18 cellular contexts compared by ENCODE assay signal in genomic region chr14:24110060-24110459, GRCh38. TPM values are rescaled to one million over a fixed set of nuclear protein-coding genes. Genes with fewer than 3 reads are reported as not detected.
DNase-seq lines count a peak whose midpoint lies in the region; ATAC-seq, FAIRE-seq and TF ChIP-seq lines count a peak whose summit lies in the region.
"Had no signal": no experiment of that assay in that cellular context is flagged by ENCODE, and none has a peak within 500 bp of the region (broad histone marks: within the 10 kb centered on the region; RNA-seq: fewer than 3 reads in every experiment).

No MANE protein-coding gene starts in this region.

- H2BK120ac ChIP-seq in H1 (replicated peaks; ENCODE audit: low read depth, low read length) = no peak overlapping the region

- no peak overlapping the region for H2BK20ac ChIP-seq in H1 (ENCODE audit: low read length)

- no peak overlapping the region for H4K91ac ChIP-seq in H1 (replicated peaks; ENCODE audit: insufficient read length, low read length)

- H3K27ac Mint-ChIP-seq in natural killer cell treated with Interleukin-12 subunit alpha and Interleukin-12 subunit beta and Interleukin-15 and Interleukin-18, amount 100 ng/mL, for 72 hours = peak overlapping the region; percentile 82 to 93
- peak overlapping the region in 1 of 2 donors; percentile 11 for H3K27ac Mint-ChIP-seq in natural killer cell

- H3K4me3 ChIP-seq in H1 (ENCODE audit: extremely low read depth in 1 of 4, insufficient read depth in 2 of 4, low read depth in 3 of 4, low read length in 4 of 4) = no peak overlapping the region
- H3K4me3 ChIP-seq: SJCRH30 had no signal

- POLR2A ChIA-PET in H1 (lab: Charles Lee; ENCODE audit: partially characterized antibody) (interaction anchor here (0.7 to 23.9 kb wide), 9 partner anchors 8 to 121 kb away, joined by 3 to 626 read pairs (median 4); partner anchors contain the start of genes CPNE6, DHRS4L2, PCK2 and PSME1), GM10248 (lab: Yijun Ruan, JAX) (interaction anchor here (1.1 kb wide), 1 partner anchor 15 kb away, joined by 3 read pairs; no protein-coding TSS in a partner anchor)

- H2BK15ac ChIP-seq in H1 (ENCODE audit: low read length) = no peak overlapping the region

- no peak overlapping the region for H3K27ac ChIP-seq in H1 (ENCODE audit: low read depth, low read length)
- H3K27ac ChIP-seq: SJCRH30 had no signal

- H3K79me1 ChIP-seq in H1 (ENCODE audit: low read depth, low read length) = no peaks in the 10 kb centered on the region

- no peak overlapping the region for H3K23ac ChIP-seq in H1 (ENCODE audit: insufficient read length)

- H3K36me3 ChIP-seq in H1 (ENCODE audit: control insufficient read depth in 2 of 4, insufficient read depth in 4 of 4, low read length in 3 of 4) = no peaks in the 10 kb centered on the region
- H3K36me3 ChIP-seq: SJCRH30 had no signal

- H3K4me1 ChIP-seq in H1 (replicated peaks in 1 of 4; ENCODE audit: control insufficient read depth in 3 of 4, insufficient read depth in 4 of 4, low read length in 3 of 4) = no peaks in the 10 kb centered on the region

- no peaks in the 10 kb centered on the region for H3K27me3 Mint-ChIP-seq in natural killer cell treated with Interleukin-12 subunit alpha and Interleukin-12 subunit beta and Interleukin-15 and Interleukin-18, amount 100 ng/mL, for 72 hours
- no peaks in the 10 kb centered on the region for H3K27me3 Mint-ChIP-seq in natural killer cell (ENCODE audit: low read depth in 2 of 2)
- H3K27me3 Mint-ChIP-seq: CD4-positive, CD25-positive, alpha-beta regulatory T cell; IgD-negative memory B cell had no signal

- TF ChIP-seq RAD21 in H1 (IDR thresholded peaks at IDR 0.05 in 1 of 2, conservative IDR thresholded peaks at IDR 0.05 in 1 of 2; ENCODE audit: low read depth in 2 of 2, low read length in 2 of 2) = no peak

- H4K20me1 ChIP-seq in H1 (replicated peaks in 1 of 2; ENCODE audit: control insufficient read depth in 1 of 2, insufficient read depth in 2 of 2, low read length in 2 of 2) = no peaks in the 10 kb centered on the region

- no peak overlapping the region for H4K5ac ChIP-seq in H1 (ENCODE audit: insufficient read length, low read depth, low read length)

- CTCF ChIA-PET in H1 (lab: Charles Lee; ENCODE audit: partially characterized antibody) = interaction anchor here (0.6 to 12.2 kb wide), 24 partner anchors 8 to 1038 kb away, joined by 3 to 160 read pairs (median 4); partner anchors contain the start of genes CARMIL3, CIDEB, IRF9 and MDP1
- CTCF ChIA-PET in GM10248 (lab: Yijun Ruan, JAX) = interaction anchor here (0.7 to 13.5 kb wide), 17 partner anchors 8 to 168 kb away, joined by 3 to 246 read pairs (median 5); partner anchors contain the start of genes CHMP4A, EMC9, IRF9 and PCK2

- no peak for ATAC-seq in natural killer cell treated with Interleukin-12 subunit alpha and Interleukin-12 subunit beta and Interleukin-15 and Interleukin-18, amount 100 ng/mL, for 72 hours
- ATAC-seq in natural killer cell (no peak), left cardiac atrium (no peak)

- 0 out of 2 replicates have a peak overlapping the region, but pooled peaks have one; percentile 32 for H2AK5ac ChIP-seq in H1 (ENCODE audit: low read depth, low read length)

- H3K23me2 ChIP-seq in H1 (ENCODE audit: low read depth, low read length) = peaks cover 4% of the 10 kb centered on the region

- DNase-seq in natural killer cell treated with Interleukin-12 subunit alpha and Interleukin-12 subunit beta and Interleukin-15 and Interleukin-18, amount 100 ng/mL, for 72 hours (ENCODE audit: low spot score) = no peak
- DNase-seq in natural killer cell (no peak), RPMI8226 (peak; percentile 28), H1 (ENCODE audit: low read depth in 1 of 2, low spot score in 2 of 2) (no peak), left cardiac atrium (no peak), OCI-M2 (lab: John Stamatoyannopoulos, UW; ENCODE audit: unreplicated experiment) (no peak), GM10248 (ENCODE audit: extremely low spot score) (no peak), CD1c-positive myeloid dendritic cell (ENCODE audit: extremely low spot score) (no peak)
- DNase-seq: AML-193; CD4-positive, CD25-positive, alpha-beta regulatory T cell; GF-D8; NCI-H1092 treated with DMSO at 0.1 percent for 48 hours; NCI-H1694 treated with DMSO at 0.1 percent for 48 hours; NCI-H446; NCI-H748 treated with DMSO at 0.1 percent for 48 hours had no signal

- no peaks in the 10 kb centered on the region for H3K79me2 ChIP-seq in H1 (ENCODE audit: control insufficient read depth in 1 of 2, insufficient read depth in 2 of 2, low read length in 2 of 2)

- H3K9ac ChIP-seq in H1 (replicated peaks in 1 of 4; ENCODE audit: extremely low read depth in 1 of 4, low read depth in 3 of 4, low read length in 3 of 4) = no peak overlapping the region

- no peak overlapping the region for H3K4me2 ChIP-seq in H1 (ENCODE audit: insufficient read depth in 1 of 2, low read depth in 2 of 2, low read length in 2 of 2)

- H3K14ac ChIP-seq in H1 (ENCODE audit: insufficient read length) = no peak overlapping the region

- TF ChIP-seq CTCF in natural killer cell (IDR thresholded peaks at IDR 0.05) (no peak), H1 (IDR thresholded peaks at IDR 0.05; ENCODE audit: control extremely low read depth in 1 of 3, insufficient read depth in 1 of 3, low read depth in 1 of 3, low read length in 3 of 3) (no peak), GM10248 (IDR thresholded peaks at IDR 0.05; ENCODE audit: control extremely low read depth, extremely low read depth, low read depth, missing control alignments) (no peak)

- H2BK12ac ChIP-seq in H1 (ENCODE audit: low read depth, low read length) = no peak overlapping the region

- 93% methylated on average over 9 of the region's 9 CpGs; no CpG with 5 or more reads in 1 of the 2 experiments for WGBS in H1 (ENCODE audit: extremely low coverage in 1 of 2, insufficient coverage in 1 of 2, insufficient read length in 1 of 2, insufficient replicate concordance in 2 of 2, low coverage in 1 of 2, low lambda C conversion rate in 2 of 2, missing lambda C conversion rate in 1 of 2), 2 experiments

- no peaks in the 10 kb centered on the region for H3K36me3 Mint-ChIP-seq in natural killer cell treated with Interleukin-12 subunit alpha and Interleukin-12 subunit beta and Interleukin-15 and Interleukin-18, amount 100 ng/mL, for 72 hours
- no peaks in the 10 kb centered on the region for H3K36me3 Mint-ChIP-seq in natural killer cell
- H3K36me3 Mint-ChIP-seq: IgD-negative memory B cell had no signal

- no peaks in the 10 kb centered on the region for H3K27me3 ChIP-seq in H1 (replicated peaks in 1 of 4; ENCODE audit: control insufficient read depth in 3 of 4, extremely low read depth in 1 of 4, insufficient read depth in 3 of 4, low read length in 3 of 4)
- H3K27me3 ChIP-seq: SJCRH30 had no signal

- no peak overlapping the region for H3K4me3 Mint-ChIP-seq in natural killer cell treated with Interleukin-12 subunit alpha and Interleukin-12 subunit beta and Interleukin-15 and Interleukin-18, amount 100 ng/mL, for 72 hours
- no peak overlapping the region for H3K4me3 Mint-ChIP-seq in natural killer cell

- no peak for TF ChIP-seq POLR2A in H1 (IDR thresholded peaks at IDR 0.05; ENCODE audit: control extremely low read depth in 1 of 2, low read depth in 2 of 2, low read length in 2 of 2)

- H4K8ac ChIP-seq in H1 (ENCODE audit: extremely low read depth, insufficient read depth, low read length) = no peak overlapping the region

- H3K4ac ChIP-seq in H1 (replicated peaks; ENCODE audit: insufficient read length, low read depth, low read length) = no peak overlapping the region

- FAIRE-seq in H1 (lab: Jason Lieb, UNC) = no peak
- FAIRE-seq: H54 had no signal

- TF ChIP-seq EP300 in H1 (IDR thresholded peaks at IDR 0.05; ENCODE audit: borderline replicate concordance in 1 of 2, low read depth in 2 of 2, low read length in 2 of 2) = no peak

- no peaks in the 10 kb centered on the region for H3K9me3 Mint-ChIP-seq in natural killer cell treated with Interleukin-12 subunit alpha and Interleukin-12 subunit beta and Interleukin-15 and Interleukin-18, amount 100 ng/mL, for 72 hours
- no peaks in the 10 kb centered on the region for H3K9me3 Mint-ChIP-seq in natural killer cell
- H3K9me3 Mint-ChIP-seq: IgD-negative memory B cell had no signal

- no peak overlapping the region for H2BK5ac ChIP-seq in H1 (ENCODE audit: low read depth, low read length)

- intact Hi-C loops in natural killer cell (cut with micrococcal nuclease) = no loop called here
- intact Hi-C loops in left cardiac atrium (cut with DNase I) = loop anchor here in 1 of 2 donors (5.0 kb wide), 1 partner anchor 37 kb away; the partner anchor contains the start of genes PSME2 and RNF31

- no peak overlapping the region for H3K18ac ChIP-seq in H1 (ENCODE audit: extremely low read depth, low read length)

- no peak overlapping the region for H3K56ac ChIP-seq in H1 (replicated peaks; ENCODE audit: insufficient read length, low read depth, low read length)

- peaks cover 8 to 13% of the 10 kb centered on the region in 2 donors for H3K4me1 Mint-ChIP-seq in natural killer cell treated with Interleukin-12 subunit alpha and Interleukin-12 subunit beta and Interleukin-15 and Interleukin-18, amount 100 ng/mL, for 72 hours (ENCODE audit: low read depth in 2 of 2)
- peaks cover 12 to 14% of the 10 kb centered on the region in 2 donors for H3K4me1 Mint-ChIP-seq in natural killer cell

- H3K9me3 ChIP-seq in H1 (ENCODE audit: insufficient read depth in 2 of 2, low read depth in 1 of 2, low read length in 1 of 2) = peaks cover 0 to under 1% of the 10 kb centered on the region in 2 experiments; a peak in 1 of 4 replicates
- H3K9me3 ChIP-seq: SJCRH30 had no signal

- no peak overlapping the region for H2AFZ ChIP-seq in H1 (ENCODE audit: low read length)

RNA-seq across cellular contexts. Expression of gene DCAF11, which starts 4.5 kb away (rescaled TPM):
- total RNA-seq in natural killer cell treated with Interleukin-12 subunit alpha and Interleukin-12 subunit beta and Interleukin-15 and Interleukin-18, amount 100 ng/mL, for 72 hours = 10 to 100 TPM; 87.4 to 96.1 TPM
- 10 to 100 TPM; 77.5 to 99.3 (median 96.3) TPM for total RNA-seq in natural killer cell
- 63.6 and 67.2 TPM in 2 replicates for total RNA-seq in H1 (2021; fragmentation: NEBNext Ultra II Directional; extraction: Animal tissue kit (Norgen Biotek cat#: 25700))
- 60.4 and 74.6 TPM in 2 replicates for polyA plus RNA-seq in H1 (2011; rRNA removed)
- polyA plus RNA-seq in H1 (2011; cell fraction: cytosol; rRNA removed) = 80.4 TPM
- 82.9 TPM for polyA plus RNA-seq in H1 (2011; cell fraction: nucleus; rRNA removed)
- 58.7 to 73.6 TPM (median 70.9 TPM) in 4 replicates for polyA plus RNA-seq in H1 (2012, experiment 1 of 2)
- 77.2 TPM for polyA plus RNA-seq in H1 (2012, experiment 2 of 2)
- 30.0 TPM for polyA plus RNA-seq in H1 (2013, experiment 1 of 2)
- polyA plus RNA-seq in H1 (2013, experiment 2 of 2) = 30.0 TPM
- polyA minus RNA-seq in H1 (2011; rRNA and poly(A)+ RNA removed) = 83.6 and 86.0 TPM in 2 replicates
- 46.2 TPM for polyA minus RNA-seq in H1 (2011; cell fraction: cytosol; rRNA and poly(A)+ RNA removed)
- 55.6 TPM for polyA minus RNA-seq in H1 (2011; cell fraction: nucleus; rRNA and poly(A)+ RNA removed)
- total RNA-seq in left cardiac atrium = 10 to 100 TPM; 59.6 to 60.2 TPM

RNA-seq across cellular contexts. Expression of gene NRL, which starts 4.7 kb away (rescaled TPM):
- total RNA-seq in natural killer cell treated with Interleukin-12 subunit alpha and Interleukin-12 subunit beta and Interleukin-15 and Interleukin-18, amount 100 ng/mL, for 72 hours = 1 to 10 TPM; 1.8 to 2.2 TPM
- total RNA-seq in natural killer cell (1 to 10 TPM in 2 of 3 donors, under 1 TPM in 1; 0.78 to 3.3 (median 2.8) TPM), left cardiac atrium (1 to 10 TPM; 1.6 to 1.8 TPM)
- 1.1 TPM in 2 replicates for total RNA-seq in H1 (2021; fragmentation: NEBNext Ultra II Directional; extraction: Animal tissue kit (Norgen Biotek cat#: 25700))
- polyA plus RNA-seq in H1 (2011; rRNA removed) = 2.1 and 2.2 TPM in 2 replicates
- polyA plus RNA-seq in H1 (2011; cell fraction: cytosol; rRNA removed) = 1.9 TPM
- polyA plus RNA-seq in H1 (2011; cell fraction: nucleus; rRNA removed) = 1.8 TPM
- 0.39 to 1.3 TPM (median 0.65 TPM) in 4 replicates for polyA plus RNA-seq in H1 (2012, experiment 1 of 2)
- polyA plus RNA-seq in H1 (2012, experiment 2 of 2) = 1.0 TPM
- polyA plus RNA-seq in H1 (2013, experiment 1 of 2) = 1.1 TPM
- 1.3 TPM for polyA plus RNA-seq in H1 (2013, experiment 2 of 2)
- polyA minus RNA-seq in H1 (2011; rRNA and poly(A)+ RNA removed) = 0.95 and 1.5 TPM in 2 replicates
- polyA minus RNA-seq in H1 (2011; cell fraction: cytosol; rRNA and poly(A)+ RNA removed) = 0.51 TPM
- polyA minus RNA-seq in H1 (2011; cell fraction: nucleus; rRNA and poly(A)+ RNA removed) = 2.5 TPM

RNA-seq across cellular contexts. Expression of gene PCK2, which starts 15.9 kb away (rescaled TPM):
- total RNA-seq in natural killer cell treated with Interleukin-12 subunit alpha and Interleukin-12 subunit beta and Interleukin-15 and Interleukin-18, amount 100 ng/mL, for 72 hours = 10 to 100 TPM; 30.4 to 68.3 TPM
- total RNA-seq in natural killer cell (10 to 100 TPM in 2 of 3 donors, 1 to 10 TPM in 1; 9.8 to 13.8 (median 12.3) TPM), left cardiac atrium (10 to 100 TPM; 11.5 to 13.0 TPM)
- 79.3 and 81.9 TPM in 2 replicates for total RNA-seq in H1 (2021; fragmentation: NEBNext Ultra II Directional; extraction: Animal tissue kit (Norgen Biotek cat#: 25700))
- 115 and 221 TPM in 2 replicates for polyA plus RNA-seq in H1 (2011; rRNA removed)
- polyA plus RNA-seq in H1 (2011; cell fraction: cytosol; rRNA removed) = 165 TPM
- polyA plus RNA-seq in H1 (2011; cell fraction: nucleus; rRNA removed) = 263 TPM
- 63.9 to 105 TPM (median 99.4 TPM) in 4 replicates for polyA plus RNA-seq in H1 (2012, experiment 1 of 2)
- polyA plus RNA-seq in H1 (2012, experiment 2 of 2) = 105 TPM
- 67.3 TPM for polyA plus RNA-seq in H1 (2013, experiment 1 of 2)
- 67.0 TPM for polyA plus RNA-seq in H1 (2013, experiment 2 of 2)
- polyA minus RNA-seq in H1 (2011; rRNA and poly(A)+ RNA removed) = 75.2 and 96.9 TPM in 2 replicates
- 79.0 TPM for polyA minus RNA-seq in H1 (2011; cell fraction: cytosol; rRNA and poly(A)+ RNA removed)
- polyA minus RNA-seq in H1 (2011; cell fraction: nucleus; rRNA and poly(A)+ RNA removed) = 63.1 TPM

RNA-seq across cellular contexts. Expression of gene FITM1, which starts 20.4 kb away (rescaled TPM):
- 1 to 10 TPM in 1 of 2 donors, under 1 TPM in 1; 0.67 to 1.8 TPM for total RNA-seq in natural killer cell treated with Interleukin-12 subunit alpha and Interleukin-12 subunit beta and Interleukin-15 and Interleukin-18, amount 100 ng/mL, for 72 hours
- 1 to 10 TPM in 2 of 3 donors, under 1 TPM in 1; 0.80 to 2.8 (median 2.3) TPM for total RNA-seq in natural killer cell
- 0.33 and 0.76 TPM in 2 replicates for total RNA-seq in H1 (2021; fragmentation: NEBNext Ultra II Directional; extraction: Animal tissue kit (Norgen Biotek cat#: 25700))
- polyA plus RNA-seq in H1 (2011; rRNA removed) = 0.53 and 0.80 TPM in 2 replicates
- 0.31 TPM for polyA plus RNA-seq in H1 (2011; cell fraction: cytosol; rRNA removed)
- polyA plus RNA-seq in H1 (2011; cell fraction: nucleus; rRNA removed) = 1.1 TPM
- 0.17 to 0.74 TPM (median 0.45 TPM) in 3 of 4 replicates, not detected in the other for polyA plus RNA-seq in H1 (2012, experiment 1 of 2)
- polyA plus RNA-seq in H1 (2012, experiment 2 of 2) = 0.39 TPM
- 0.39 TPM for polyA plus RNA-seq in H1 (2013, experiment 1 of 2)
- 0.13 TPM for polyA plus RNA-seq in H1 (2013, experiment 2 of 2)
- polyA minus RNA-seq in H1 (2011; rRNA and poly(A)+ RNA removed) = 0.29 TPM in 1 of 2 replicates, not detected in the other
- not detected for polyA minus RNA-seq in H1 (2011; cell fraction: cytosol; rRNA and poly(A)+ RNA removed)
- polyA minus RNA-seq in H1 (2011; cell fraction: nucleus; rRNA and poly(A)+ RNA removed) = not detected
- total RNA-seq in left cardiac atrium = 100 to 1,000 TPM; 103 to 131 TPM

RNA-seq across cellular contexts. Expression of gene PSME1, which starts 25.9 kb away (rescaled TPM):
- 100 to 1,000 TPM; 237 to 406 TPM for total RNA-seq in natural killer cell treated with Interleukin-12 subunit alpha and Interleukin-12 subunit beta and Interleukin-15 and Interleukin-18, amount 100 ng/mL, for 72 hours
- total RNA-seq in natural killer cell (100 to 1,000 TPM; 315 to 345 (median 318) TPM), left cardiac atrium (100 to 1,000 TPM in 1 of 2 donors, 10 to 100 TPM in 1; 91.6 to 103 TPM)
- 85.9 and 91.7 TPM in 2 replicates for total RNA-seq in H1 (2021; fragmentation: NEBNext Ultra II Directional; extraction: Animal tissue kit (Norgen Biotek cat#: 25700))
- polyA plus RNA-seq in H1 (2011; rRNA removed) = 57.4 and 74.9 TPM in 2 replicates
- polyA plus RNA-seq in H1 (2011; cell fraction: cytosol; rRNA removed) = 62.9 TPM
- 52.4 TPM for polyA plus RNA-seq in H1 (2011; cell fraction: nucleus; rRNA removed)
- polyA plus RNA-seq in H1 (2012, experiment 1 of 2) = 113 to 118 TPM (median 116 TPM) in 4 replicates
- 77.2 TPM for polyA plus RNA-seq in H1 (2012, experiment 2 of 2)
- 86.1 TPM for polyA plus RNA-seq in H1 (2013, experiment 1 of 2)
- 80.8 TPM for polyA plus RNA-seq in H1 (2013, experiment 2 of 2)
- 16.0 and 19.0 TPM in 2 replicates for polyA minus RNA-seq in H1 (2011; rRNA and poly(A)+ RNA removed)
- polyA minus RNA-seq in H1 (2011; cell fraction: cytosol; rRNA and poly(A)+ RNA removed) = 15.7 TPM
- polyA minus RNA-seq in H1 (2011; cell fraction: nucleus; rRNA and poly(A)+ RNA removed) = 13.6 TPM
